ENCODE assay signal across 1 cellular context in the genomic region with DNA sequence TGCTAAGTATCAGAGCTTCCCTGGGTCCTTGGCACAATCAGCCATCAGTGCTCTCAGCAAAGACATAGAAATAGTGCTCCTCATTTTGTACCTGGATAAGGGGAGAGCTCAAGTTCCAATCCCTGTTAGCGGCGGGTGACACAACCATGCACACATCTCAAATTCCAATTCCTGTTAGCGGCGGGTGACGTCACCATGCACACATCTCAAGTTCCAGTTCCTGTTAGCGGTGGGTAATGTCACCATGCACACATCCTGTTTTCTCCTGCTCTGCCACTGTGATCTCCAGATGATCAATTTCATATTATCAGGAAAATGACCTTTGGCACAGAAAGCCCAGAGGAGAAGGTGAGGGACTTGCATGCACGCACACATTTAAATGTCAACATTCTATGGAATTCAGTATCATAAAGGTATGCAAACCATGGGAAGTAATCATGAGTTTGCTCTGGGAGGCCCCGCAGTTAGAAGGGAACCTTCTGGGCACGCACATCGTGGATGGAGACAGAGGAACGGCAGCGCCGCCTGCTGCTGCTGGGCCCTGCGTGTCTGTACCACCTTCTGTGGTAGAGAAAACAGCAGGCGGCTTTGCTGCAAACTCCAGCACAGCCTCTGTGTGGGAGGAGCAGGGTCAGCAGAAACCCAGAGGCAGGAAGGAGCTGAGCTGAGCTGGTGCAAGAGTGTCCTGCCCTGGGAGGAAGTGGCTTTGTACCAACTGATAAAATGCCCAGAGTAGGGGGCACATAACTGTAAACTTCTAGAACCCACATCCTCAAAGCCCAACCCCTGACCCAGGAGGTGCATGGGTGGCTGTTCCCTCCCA.
TF ChIP-seq lines count a peak whose summit lies in the region.

No MANE protein-coding gene starts in this region.

TF ChIP-seq in HepG2, 621 proteins besides CTCF, POLR2A, EP300 and RAD21 (continued from another document and continues in another):
- TF ChIP-seq, protein P1, sequence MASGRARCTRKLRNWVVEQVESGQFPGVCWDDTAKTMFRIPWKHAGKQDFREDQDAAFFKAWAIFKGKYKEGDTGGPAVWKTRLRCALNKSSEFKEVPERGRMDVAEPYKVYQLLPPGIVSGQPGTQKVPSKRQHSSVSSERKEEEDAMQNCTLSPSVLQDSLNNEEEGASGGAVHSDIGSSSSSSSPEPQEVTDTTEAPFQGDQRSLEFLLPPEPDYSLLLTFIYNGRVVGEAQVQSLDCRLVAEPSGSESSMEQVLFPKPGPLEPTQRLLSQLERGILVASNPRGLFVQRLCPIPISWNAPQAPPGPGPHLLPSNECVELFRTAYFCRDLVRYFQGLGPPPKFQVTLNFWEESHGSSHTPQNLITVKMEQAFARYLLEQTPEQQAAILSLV (CRISPR knock-in tag; IDR thresholded peaks at IDR 0.05; ENCODE audit: borderline replicate concordance) = no peak
- TF ChIP-seq, protein P2, sequence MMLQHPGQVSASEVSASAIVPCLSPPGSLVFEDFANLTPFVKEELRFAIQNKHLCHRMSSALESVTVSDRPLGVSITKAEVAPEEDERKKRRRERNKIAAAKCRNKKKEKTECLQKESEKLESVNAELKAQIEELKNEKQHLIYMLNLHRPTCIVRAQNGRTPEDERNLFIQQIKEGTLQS (CRISPR knock-in tag; IDR thresholded peaks at IDR 0.05) = peak; percentile 71
- TF ChIP-seq GATAD1 (CRISPR knock-in tag; IDR thresholded peaks at IDR 0.05) (peak; percentile 34; the same call in 1 of the 2 replicates), ZNF616 (CRISPR knock-in tag; IDR thresholded peaks at IDR 0.05; ENCODE audit: low read depth) (no peak), MXD4 (CRISPR knock-in tag; IDR thresholded peaks at IDR 0.05) (0 out of 2 replicates have a peak, but pooled peaks have one; percentile 26), ZNF260 (CRISPR knock-in tag; IDR thresholded peaks at IDR 0.05; ENCODE audit: borderline replicate concordance, low read depth) (no peak), EZH2 (conservative IDR thresholded peaks at IDR 0.05; ENCODE audit: low read depth, low read length) (no peak), GFI1 (CRISPR knock-in tag; IDR thresholded peaks at IDR 0.05; ENCODE audit: borderline replicate concordance) (no peak), SOX5 (CRISPR knock-in tag; IDR thresholded peaks at IDR 0.05; ENCODE audit: borderline replicate concordance) (peak; percentile 50; the same call in 1 of the 2 replicates), HNRNPK (IDR thresholded peaks at IDR 0.05; ENCODE audit: low read depth, low read length, poor library complexity, severe bottlenecking) (no peak), ESRRA (CRISPR knock-in tag; IDR thresholded peaks at IDR 0.05; ENCODE audit: low read depth) (0 out of 2 replicates have a peak, but pooled peaks have one; percentile 25), ZNF207 (IDR thresholded peaks at IDR 0.05; ENCODE audit: borderline replicate concordance) (no peak), CEBPG (CRISPR knock-in tag; IDR thresholded peaks at IDR 0.05) (no peak), MTA1 (CRISPR knock-in tag; IDR thresholded peaks at IDR 0.05; ENCODE audit: borderline replicate concordance) (peak; percentile 46; the same call in 1 of the 2 replicates), HNRNPLL (IDR thresholded peaks at IDR 0.05; ENCODE audit: low read depth, low read length, poor library complexity, severe bottlenecking) (no peak), TAF15 (IDR thresholded peaks at IDR 0.05; ENCODE audit: low read depth, low read length, poor library complexity, severe bottlenecking) (no peak), ATF1 (CRISPR knock-in tag; IDR thresholded peaks at IDR 0.05) (peak; percentile 72; the same call in 1 of the 2 replicates), KAT8 (CRISPR knock-in tag; IDR thresholded peaks at IDR 0.05) (no peak; the same call in 1 of the 2 replicates), NFE2L2 (IDR thresholded peaks at IDR 0.05; ENCODE audit: low read length) (no peak), NFIB (CRISPR knock-in tag; IDR thresholded peaks at IDR 0.05; ENCODE audit: borderline replicate concordance) (no peak), ZFP36L1 (CRISPR knock-in tag; IDR thresholded peaks at IDR 0.05) (no peak), BORCS8-MEF2B (CRISPR knock-in tag; IDR thresholded peaks at IDR 0.05) (no peak), CENPX (CRISPR knock-in tag; IDR thresholded peaks at IDR 0.05) (no peak), MEF2D (CRISPR knock-in tag; IDR thresholded peaks at IDR 0.05) (peak; percentile 71; the same call in 1 of the 2 replicates), AKAP8 (CRISPR knock-in tag; IDR thresholded peaks at IDR 0.05) (no peak), RFXANK (CRISPR knock-in tag; IDR thresholded peaks at IDR 0.05) (no peak), SAP130 (CRISPR knock-in tag; IDR thresholded peaks at IDR 0.05; ENCODE audit: low read depth) (peak; percentile 69), RBAK (CRISPR knock-in tag; IDR thresholded peaks at IDR 0.05) (no peak), NBN (conservative IDR thresholded peaks at IDR 0.05) (no peak), NR2F2 (IDR thresholded peaks at IDR 0.05; ENCODE audit: borderline replicate concordance, low read depth) (no peak), ZNF550 (CRISPR knock-in tag; IDR thresholded peaks at IDR 0.05; ENCODE audit: borderline replicate concordance) (no peak), HNRNPH1 (optimal IDR thresholded peaks at IDR 0.05; ENCODE audit: low read depth, low read length) (no peak), TAF1 (CRISPR knock-in tag; IDR thresholded peaks at IDR 0.05) (no peak), ZNF10 (CRISPR knock-in tag; IDR thresholded peaks at IDR 0.05; ENCODE audit: borderline replicate concordance, low read depth) (no peak), HES4 (CRISPR knock-in tag; IDR thresholded peaks at IDR 0.05; ENCODE audit: borderline replicate concordance) (no peak), REXO4 (CRISPR knock-in tag; IDR thresholded peaks at IDR 0.05; ENCODE audit: borderline replicate concordance) (no peak), ZNF251 (CRISPR knock-in tag; IDR thresholded peaks at IDR 0.05) (no peak), XBP1 (CRISPR knock-in tag; IDR thresholded peaks at IDR 0.05) (no peak), ZIK1 (CRISPR knock-in tag; IDR thresholded peaks at IDR 0.05; ENCODE audit: borderline replicate concordance, low read depth) (no peak), ZNF335 (CRISPR knock-in tag; IDR thresholded peaks at IDR 0.05) (no peak)
- TF ChIP-seq, protein P3, sequence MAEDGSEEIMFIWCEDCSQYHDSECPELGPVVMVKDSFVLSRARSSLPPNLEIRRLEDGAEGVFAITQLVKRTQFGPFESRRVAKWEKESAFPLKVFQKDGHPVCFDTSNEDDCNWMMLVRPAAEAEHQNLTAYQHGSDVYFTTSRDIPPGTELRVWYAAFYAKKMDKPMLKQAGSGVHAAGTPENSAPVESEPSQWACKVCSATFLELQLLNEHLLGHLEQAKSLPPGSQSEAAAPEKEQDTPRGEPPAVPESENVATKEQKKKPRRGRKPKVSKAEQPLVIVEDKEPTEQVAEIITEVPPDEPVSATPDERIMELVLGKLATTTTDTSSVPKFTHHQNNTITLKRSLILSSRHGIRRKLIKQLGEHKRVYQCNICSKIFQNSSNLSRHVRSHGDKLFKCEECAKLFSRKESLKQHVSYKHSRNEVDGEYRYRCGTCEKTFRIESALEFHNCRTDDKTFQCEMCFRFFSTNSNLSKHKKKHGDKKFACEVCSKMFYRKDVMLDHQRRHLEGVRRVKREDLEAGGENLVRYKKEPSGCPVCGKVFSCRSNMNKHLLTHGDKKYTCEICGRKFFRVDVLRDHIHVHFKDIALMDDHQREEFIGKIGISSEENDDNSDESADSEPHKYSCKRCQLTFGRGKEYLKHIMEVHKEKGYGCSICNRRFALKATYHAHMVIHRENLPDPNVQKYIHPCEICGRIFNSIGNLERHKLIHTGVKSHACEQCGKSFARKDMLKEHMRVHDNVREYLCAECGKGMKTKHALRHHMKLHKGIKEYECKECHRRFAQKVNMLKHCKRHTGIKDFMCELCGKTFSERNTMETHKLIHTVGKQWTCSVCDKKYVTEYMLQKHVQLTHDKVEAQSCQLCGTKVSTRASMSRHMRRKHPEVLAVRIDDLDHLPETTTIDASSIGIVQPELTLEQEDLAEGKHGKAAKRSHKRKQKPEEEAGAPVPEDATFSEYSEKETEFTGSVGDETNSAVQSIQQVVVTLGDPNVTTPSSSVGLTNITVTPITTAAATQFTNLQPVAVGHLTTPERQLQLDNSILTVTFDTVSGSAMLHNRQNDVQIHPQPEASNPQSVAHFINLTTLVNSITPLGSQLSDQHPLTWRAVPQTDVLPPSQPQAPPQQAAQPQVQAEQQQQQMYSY (CRISPR knock-in tag; IDR thresholded peaks at IDR 0.05) = peak; percentile 34; the same call in 1 of the 2 replicates
- TF ChIP-seq, protein P4, sequence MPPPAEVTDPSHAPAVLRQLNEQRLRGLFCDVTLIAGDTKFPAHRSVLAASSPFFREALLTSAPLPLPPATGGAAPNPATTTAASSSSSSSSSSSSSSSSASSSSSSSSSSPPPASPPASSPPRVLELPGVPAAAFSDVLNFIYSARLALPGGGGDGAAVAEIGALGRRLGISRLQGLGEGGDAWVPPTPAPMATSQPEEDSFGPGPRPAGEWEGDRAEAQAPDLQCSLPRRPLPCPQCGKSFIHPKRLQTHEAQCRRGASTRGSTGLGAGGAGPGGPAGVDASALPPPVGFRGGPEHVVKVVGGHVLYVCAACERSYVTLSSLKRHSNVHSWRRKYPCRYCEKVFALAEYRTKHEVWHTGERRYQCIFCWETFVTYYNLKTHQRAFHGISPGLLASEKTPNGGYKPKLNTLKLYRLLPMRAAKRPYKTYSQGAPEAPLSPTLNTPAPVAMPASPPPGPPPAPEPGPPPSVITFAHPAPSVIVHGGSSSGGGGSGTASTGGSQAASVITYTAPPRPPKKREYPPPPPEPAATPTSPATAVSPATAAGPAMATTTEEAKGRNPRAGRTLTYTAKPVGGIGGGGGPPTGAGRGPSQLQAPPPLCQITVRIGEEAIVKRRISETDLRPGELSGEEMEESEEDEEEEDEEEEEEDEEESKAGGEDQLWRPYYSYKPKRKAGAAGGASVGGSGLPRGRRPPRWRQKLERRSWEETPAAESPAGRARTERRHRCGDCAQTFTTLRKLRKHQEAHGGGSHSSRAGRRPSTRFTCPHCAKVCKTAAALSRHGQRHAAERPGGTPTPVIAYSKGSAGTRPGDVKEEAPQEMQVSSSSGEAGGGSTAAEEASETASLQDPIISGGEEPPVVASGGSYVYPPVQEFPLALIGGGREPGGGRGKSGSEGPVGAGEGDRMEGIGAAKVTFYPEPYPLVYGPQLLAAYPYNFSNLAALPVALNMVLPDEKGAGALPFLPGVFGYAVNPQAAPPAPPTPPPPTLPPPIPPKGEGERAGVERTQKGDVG (CRISPR knock-in tag; IDR thresholded peaks at IDR 0.05; ENCODE audit: borderline replicate concordance) = no peak
- TF ChIP-seq, protein P5, sequence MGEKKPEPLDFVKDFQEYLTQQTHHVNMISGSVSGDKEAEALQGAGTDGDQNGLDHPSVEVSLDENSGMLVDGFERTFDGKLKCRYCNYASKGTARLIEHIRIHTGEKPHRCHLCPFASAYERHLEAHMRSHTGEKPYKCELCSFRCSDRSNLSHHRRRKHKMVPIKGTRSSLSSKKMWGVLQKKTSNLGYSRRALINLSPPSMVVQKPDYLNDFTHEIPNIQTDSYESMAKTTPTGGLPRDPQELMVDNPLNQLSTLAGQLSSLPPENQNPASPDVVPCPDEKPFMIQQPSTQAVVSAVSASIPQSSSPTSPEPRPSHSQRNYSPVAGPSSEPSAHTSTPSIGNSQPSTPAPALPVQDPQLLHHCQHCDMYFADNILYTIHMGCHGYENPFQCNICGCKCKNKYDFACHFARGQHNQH (CRISPR knock-in tag; IDR thresholded peaks at IDR 0.05) = peak; percentile 56; the same call in 1 of the 2 replicates
- TF ChIP-seq, protein P6, sequence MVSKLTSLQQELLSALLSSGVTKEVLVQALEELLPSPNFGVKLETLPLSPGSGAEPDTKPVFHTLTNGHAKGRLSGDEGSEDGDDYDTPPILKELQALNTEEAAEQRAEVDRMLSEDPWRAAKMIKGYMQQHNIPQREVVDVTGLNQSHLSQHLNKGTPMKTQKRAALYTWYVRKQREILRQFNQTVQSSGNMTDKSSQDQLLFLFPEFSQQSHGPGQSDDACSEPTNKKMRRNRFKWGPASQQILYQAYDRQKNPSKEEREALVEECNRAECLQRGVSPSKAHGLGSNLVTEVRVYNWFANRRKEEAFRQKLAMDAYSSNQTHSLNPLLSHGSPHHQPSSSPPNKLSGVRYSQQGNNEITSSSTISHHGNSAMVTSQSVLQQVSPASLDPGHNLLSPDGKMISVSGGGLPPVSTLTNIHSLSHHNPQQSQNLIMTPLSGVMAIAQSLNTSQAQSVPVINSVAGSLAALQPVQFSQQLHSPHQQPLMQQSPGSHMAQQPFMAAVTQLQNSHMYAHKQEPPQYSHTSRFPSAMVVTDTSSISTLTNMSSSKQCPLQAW (CRISPR knock-in tag; IDR thresholded peaks at IDR 0.05) = peak; percentile 74; the same call in 1 of the 2 replicates
- TF ChIP-seq, protein P7, sequence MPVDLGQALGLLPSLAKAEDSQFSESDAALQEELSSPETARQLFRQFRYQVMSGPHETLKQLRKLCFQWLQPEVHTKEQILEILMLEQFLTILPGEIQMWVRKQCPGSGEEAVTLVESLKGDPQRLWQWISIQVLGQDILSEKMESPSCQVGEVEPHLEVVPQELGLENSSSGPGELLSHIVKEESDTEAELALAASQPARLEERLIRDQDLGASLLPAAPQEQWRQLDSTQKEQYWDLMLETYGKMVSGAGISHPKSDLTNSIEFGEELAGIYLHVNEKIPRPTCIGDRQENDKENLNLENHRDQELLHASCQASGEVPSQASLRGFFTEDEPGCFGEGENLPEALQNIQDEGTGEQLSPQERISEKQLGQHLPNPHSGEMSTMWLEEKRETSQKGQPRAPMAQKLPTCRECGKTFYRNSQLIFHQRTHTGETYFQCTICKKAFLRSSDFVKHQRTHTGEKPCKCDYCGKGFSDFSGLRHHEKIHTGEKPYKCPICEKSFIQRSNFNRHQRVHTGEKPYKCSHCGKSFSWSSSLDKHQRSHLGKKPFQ (CRISPR knock-in tag; IDR thresholded peaks at IDR 0.05; ENCODE audit: insufficient replicate concordance) = peak; percentile 21
- TF ChIP-seq, protein P8, sequence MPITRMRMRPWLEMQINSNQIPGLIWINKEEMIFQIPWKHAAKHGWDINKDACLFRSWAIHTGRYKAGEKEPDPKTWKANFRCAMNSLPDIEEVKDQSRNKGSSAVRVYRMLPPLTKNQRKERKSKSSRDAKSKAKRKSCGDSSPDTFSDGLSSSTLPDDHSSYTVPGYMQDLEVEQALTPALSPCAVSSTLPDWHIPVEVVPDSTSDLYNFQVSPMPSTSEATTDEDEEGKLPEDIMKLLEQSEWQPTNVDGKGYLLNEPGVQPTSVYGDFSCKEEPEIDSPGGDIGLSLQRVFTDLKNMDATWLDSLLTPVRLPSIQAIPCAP (CRISPR knock-in tag; IDR thresholded peaks at IDR 0.05; ENCODE audit: low read depth) = no peak
- TF ChIP-seq, protein P9, sequence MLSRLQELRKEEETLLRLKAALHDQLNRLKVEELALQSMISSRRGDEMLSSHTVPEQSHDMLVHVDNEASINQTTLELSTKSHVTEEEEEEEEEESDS (CRISPR knock-in tag; IDR thresholded peaks at IDR 0.05; ENCODE audit: borderline replicate concordance) = no peak
- TF ChIP-seq, protein P10, sequence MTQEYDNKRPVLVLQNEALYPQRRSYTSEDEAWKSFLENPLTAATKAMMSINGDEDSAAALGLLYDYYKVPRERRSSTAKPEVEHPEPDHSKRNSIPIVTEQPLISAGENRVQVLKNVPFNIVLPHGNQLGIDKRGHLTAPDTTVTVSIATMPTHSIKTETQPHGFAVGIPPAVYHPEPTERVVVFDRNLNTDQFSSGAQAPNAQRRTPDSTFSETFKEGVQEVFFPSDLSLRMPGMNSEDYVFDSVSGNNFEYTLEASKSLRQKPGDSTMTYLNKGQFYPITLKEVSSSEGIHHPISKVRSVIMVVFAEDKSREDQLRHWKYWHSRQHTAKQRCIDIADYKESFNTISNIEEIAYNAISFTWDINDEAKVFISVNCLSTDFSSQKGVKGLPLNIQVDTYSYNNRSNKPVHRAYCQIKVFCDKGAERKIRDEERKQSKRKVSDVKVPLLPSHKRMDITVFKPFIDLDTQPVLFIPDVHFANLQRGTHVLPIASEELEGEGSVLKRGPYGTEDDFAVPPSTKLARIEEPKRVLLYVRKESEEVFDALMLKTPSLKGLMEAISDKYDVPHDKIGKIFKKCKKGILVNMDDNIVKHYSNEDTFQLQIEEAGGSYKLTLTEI (CRISPR knock-in tag; conservative IDR thresholded peaks at IDR 0.05) = no peak
